Comparison of ENCODE assay signal across 31 cellular contexts in the genomic region with DNA sequence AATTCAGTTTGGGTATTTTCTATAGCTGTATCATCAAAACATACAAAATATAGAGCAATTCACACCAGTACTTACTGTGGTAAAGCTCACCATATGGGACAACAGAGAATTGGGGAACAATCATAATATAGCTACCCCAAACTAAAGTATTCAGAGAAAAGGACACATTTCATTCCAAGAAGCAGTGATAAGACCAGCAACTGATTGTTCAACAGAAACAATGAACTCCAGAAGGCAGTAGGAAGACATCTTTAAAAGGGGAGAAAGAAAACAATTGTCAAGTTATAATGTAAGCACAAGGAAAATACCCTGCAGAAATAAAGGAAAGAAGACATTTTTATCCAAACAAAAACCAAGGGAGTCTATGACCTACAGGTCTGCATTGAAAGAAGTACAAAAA.
"Had no signal": no experiment of that assay in that cellular context is flagged by ENCODE, and none has a peak within 500 bp of the region (broad histone marks: within the 10 kb centered on the region; RNA-seq: fewer than 3 reads in every experiment).

No MANE protein-coding gene starts in this region.

- H3K4me3 Mint-ChIP-seq: natural killer cell; nephron; neural progenitor cell; stimulated activated memory B cell treated with anti-CD40 and anti-IgM and Interleukin-4, amounts not matched to agents 10 μg/mL and 1 μg/mL and 100 μg/mL, for 72 hours; stimulated activated naive CD8-positive, alpha-beta T cell treated with anti-CD3 and anti-CD28 coated beads, Interleukin-15, amount 100 ng/mL, for 72 hours; type B pancreatic cell had no signal

- H3K4me3 ChIP-seq: neural progenitor cell, ovary, psoas muscle, skin epidermis, smooth muscle cell, spleen, suprapubic skin, testis, tibial artery, transverse colon, upper lobe of right lung, uterus had no signal

- ATAC-seq: natural killer cell; psoas muscle; right cardiac atrium; sciatic nerve; stimulated activated memory B cell treated with anti-CD40 and anti-IgM and Interleukin-4, amounts not matched to agents 10 μg/mL and 1 μg/mL and 100 μg/mL, for 72 hours; stimulated activated naive CD8-positive, alpha-beta T cell treated with anti-CD3 and anti-CD28 coated beads, Interleukin-15, amount 100 ng/mL, for 72 hours; stimulated activated naive CD8-positive, alpha-beta T cell treated with anti-CD3 and anti-CD28 coated beads, Interleukin-15, Interleukin-2, amounts not matched to agents 100 U/mL and 50 U/mL, for 24 hours; upper lobe of right lung had no signal

- H3K4me1 ChIP-seq: uterus had no signal

- H3K27ac Mint-ChIP-seq: natural killer cell; nephron; neural progenitor cell; progenitor cell of endocrine pancreas; stimulated activated memory B cell treated with anti-CD40 and anti-IgM and Interleukin-4, amounts not matched to agents 10 μg/mL and 1 μg/mL and 100 μg/mL, for 72 hours; stimulated activated naive CD8-positive, alpha-beta T cell treated with anti-CD3 and anti-CD28 coated beads, Interleukin-15, amount 100 ng/mL, for 72 hours; type B pancreatic cell had no signal

- H3K9me3 ChIP-seq: ovary, psoas muscle, spleen, suprapubic skin, testis, tibial artery, transverse colon, upper lobe of right lung, uterus had no signal

- H3K36me3 Mint-ChIP-seq: natural killer cell had no signal

- H3K4me2 ChIP-seq: neural progenitor cell, smooth muscle cell had no signal

- H3K27ac ChIP-seq: neural progenitor cell, ovary, parathyroid adenoma, psoas muscle, skin epidermis, spleen, suprapubic skin, testis, tibial artery, transverse colon, upper lobe of right lung, uterus had no signal

- H3K27me3 ChIP-seq: neural progenitor cell, ovary, spleen, suprapubic skin, testis, tibial artery, transverse colon, upper lobe of right lung, uterus had no signal

- H3K36me3 ChIP-seq: neural progenitor cell, ovary, spleen, suprapubic skin, tibial artery, transverse colon, upper lobe of right lung, uterus had no signal

- H3K27me3 Mint-ChIP-seq: progenitor cell of endocrine pancreas; stimulated activated memory B cell treated with anti-CD40 and anti-IgM and Interleukin-4, amounts not matched to agents 10 μg/mL and 1 μg/mL and 100 μg/mL, for 72 hours; stimulated activated naive CD8-positive, alpha-beta T cell treated with anti-CD3 and anti-CD28 coated beads, Interleukin-15, amount 100 ng/mL, for 72 hours; type B pancreatic cell had no signal

- H3K9me3 Mint-ChIP-seq: natural killer cell; stimulated activated memory B cell treated with anti-CD40 and anti-IgM and Interleukin-4, amounts not matched to agents 10 μg/mL and 1 μg/mL and 100 μg/mL, for 72 hours had no signal

- DNase-seq: natural killer cell; occipital lobe; ovary; posterior cingulate gyrus; psoas muscle; right cardiac atrium; spleen; stimulated activated CD4-positive, alpha-beta T cell treated with anti-CD3 and anti-CD28 coated beads, Interleukin-12 subunit alpha, Interleukin-12 subunit beta, amount 100 ng/mL, for 4 hours; stimulated activated CD4-positive, alpha-beta T cell treated with anti-CD3 and anti-CD28 coated beads, Interleukin-1b, Interleukin-23, amount 100 ng/mL, for 48 hours; stimulated activated CD4-positive, alpha-beta T cell treated with anti-CD3 and anti-CD28 coated beads, Interleukin-4, amount 100 ng/mL, for 1 hour; stimulated activated CD4-positive, alpha-beta T cell treated with anti-CD3 and anti-CD28 coated beads, Interleukin-4, amount 100 ng/mL, for 4 hours; stimulated activated CD8-positive, alpha-beta memory T cell treated with anti-CD3 and anti-CD28 coated beads, Interleukin-4, amount 100 ng/mL, for 48 hours; stimulated activated naive CD4-positive, alpha-beta T cell; stimulated activated naive CD8-positive, alpha-beta T cell treated with anti-CD3 and anti-CD28 coated beads, Interleukin-15, amount 100 ng/mL, for 72 hours; stimulated activated naive CD8-positive, alpha-beta T cell treated with anti-CD3 and anti-CD28 coated beads, Interleukin-15, Interleukin-2, amounts not matched to agents 100 U/mL and 50 U/mL, for 24 hours; substantia nigra; testis; tibial artery; transverse colon; upper lobe of right lung; uterus had no signal

- H2AFZ ChIP-seq: neural progenitor cell, parathyroid adenoma had no signal
